In genomic region chr9:129143031-129143441, GRCh38 we compare ENCODE assay signal across 8 cellular contexts. TPM values are rescaled to one million over a fixed set of nuclear protein-coding genes. Genes with fewer than 3 reads are reported as not detected.
DNase-seq lines count a peak whose midpoint lies in the region; ATAC-seq, FAIRE-seq and TF ChIP-seq lines count a peak whose summit lies in the region.

No MANE protein-coding gene starts in this region.

- 15 to 27% (median 23%) methylated on average over 2 of the region's 2 CpGs for WGBS in small intestine, 3 donors

- no peaks in the 10 kb centered on the region for H3K9me3 Mint-ChIP-seq in brain

- peak overlapping the region; percentile 57; the same call in 1 of the 2 replicates for H3K9ac ChIP-seq in iPS-20b (ENCODE audit: low read depth, low read length)

- FAIRE-seq in small intestine (lab: Jason Lieb, UNC) = no peak

- peaks cover 89% of the 10 kb centered on the region for H3K4me1 Mint-ChIP-seq in brain

- peaks cover 20% of the 10 kb centered on the region for H3K36me3 Mint-ChIP-seq in brain

- peaks cover 43% of the 10 kb centered on the region for H3K36me3 ChIP-seq in iPS-20b (ENCODE audit: insufficient read depth, low read depth, low read length)
- peaks cover 0 to 4% of the 10 kb centered on the region in 2 donors for H3K36me3 ChIP-seq in small intestine (ENCODE audit: control insufficient read depth in 2 of 2, insufficient read depth in 2 of 2, low read length in 2 of 2)

- DNase-seq in GM12864 (ENCODE audit: low read depth) (no peak), NCI-H1092 treated with DMSO at 0.1 percent for 48 hours (lab: John Stamatoyannopoulos, UW) (peak; percentile 53), UCSD-AML1 (lab: John Stamatoyannopoulos, UW; ENCODE audit: unreplicated experiment) (peak; percentile 83), small intestine (peak; percentile 84)

- no peaks in the 10 kb centered on the region for H3K27me3 Mint-ChIP-seq in brain

- peak overlapping the region; percentile 63 for H3K27ac ChIP-seq in iPS-20b (ENCODE audit: low read length)
- H3K27ac ChIP-seq in small intestine (ENCODE audit: low read depth in 1 of 2, low read length in 1 of 2) = peak overlapping the region; percentile 41 to 100

- ATAC-seq in HG02763 (IDR thresholded peaks at IDR 0.05; ENCODE audit: unreplicated experiment) = no peak
- ATAC-seq in HG03378 (IDR thresholded peaks at IDR 0.05; ENCODE audit: unreplicated experiment) = no peak

- peak; percentile 100 for TF ChIP-seq CTCF in GM12864 (IDR thresholded peaks at IDR 0.05; ENCODE audit: low read depth, low read length, missing control alignments)
- TF ChIP-seq CTCF in brain (conservative IDR thresholded peaks at IDR 0.05) = peak; percentile 75 to 90

- H3K27ac Mint-ChIP-seq in brain = peak overlapping the region; percentile 96 to 100 (median 99)

- no peaks in the 10 kb centered on the region for H3K9me3 ChIP-seq in iPS-20b (ENCODE audit: insufficient read depth, low read depth, low read length)
- H3K9me3 ChIP-seq in small intestine (ENCODE audit: control insufficient read depth, low read depth) = no peaks in the 10 kb centered on the region

- H3K27me3 ChIP-seq in iPS-20b (ENCODE audit: insufficient read depth, low read length) (no peaks in the 10 kb centered on the region), small intestine (ENCODE audit: control insufficient read depth in 2 of 2, insufficient read depth in 2 of 2, low read length in 2 of 2) (no peaks in the 10 kb centered on the region)

- peak overlapping the region; percentile 47 to 77 (median 70) for H3K4me3 Mint-ChIP-seq in brain

- H3K4me3 ChIP-seq in GM12864 (ENCODE audit: low read depth, low read length) = no peak overlapping the region
- H3K4me3 ChIP-seq in iPS-20b (ENCODE audit: low read length) = peak overlapping the region; percentile 18; the same call in 1 of the 2 replicates
- H3K4me3 ChIP-seq in small intestine (ENCODE audit: low read depth in 1 of 2, low read length in 2 of 2) = no peak overlapping the region

- H3K4me1 ChIP-seq in iPS-20b (ENCODE audit: insufficient read depth, low read length) (peaks cover 48% of the 10 kb centered on the region), small intestine (ENCODE audit: control insufficient read depth in 2 of 2, insufficient read depth in 1 of 2, low read depth in 1 of 2, low read length in 1 of 2) (peaks cover 0 to 14% of the 10 kb centered on the region in 2 donors)

RNA-seq across cellular contexts. Expression of gene PTPA, which starts 31.8 kb away (rescaled TPM):
- polyA plus RNA-seq in brain (ENCODE audit: insufficient read depth, low read depth, low replicate concordance) = 334 TPM
- 100 to 1,000 TPM in 1 of 3 donors, 10 to 100 TPM in 2; 50.8 to 113 (median 55.9) TPM for polyA plus RNA-seq in small intestine

RNA-seq across cellular contexts. Expression of gene CRAT, which starts 32.4 kb away (rescaled TPM):
- polyA plus RNA-seq in brain (ENCODE audit: insufficient read depth, low read depth, low replicate concordance) (75.0 TPM), small intestine (100 to 1,000 TPM in 2 of 3 donors, 10 to 100 TPM in 1; 55.0 to 122 (median 103) TPM)

RNA-seq across cellular contexts. Expression of gene IER5L, which starts 35.0 kb away (rescaled TPM):
- polyA plus RNA-seq in brain (ENCODE audit: insufficient read depth, low read depth, low replicate concordance) (9.6 TPM), small intestine (1 to 10 TPM in 2 of 3 donors, under 1 TPM in 1; 0.89 to 7.0 (median 2.2) TPM)
